ENCODE assay signal across 25 cellular contexts in genomic region chr4:18342847-18343246, GRCh38.
DNase-seq lines count a peak whose midpoint lies in the region; ATAC-seq and TF ChIP-seq lines count a peak whose summit lies in the region.
"Had no signal": no experiment of that assay in that cellular context is flagged by ENCODE, and none has a peak within 500 bp of the region (broad histone marks: within the 10 kb centered on the region; RNA-seq: fewer than 3 reads in every experiment).

No MANE protein-coding gene starts in this region.

- no peaks in the 10 kb centered on the region for H3K36me3 Mint-ChIP-seq in activated CD4-positive, alpha-beta T cell treated with anti-CD3 and anti-CD28 coated beads for 36 hours (ENCODE audit: low read depth)
- H3K36me3 Mint-ChIP-seq: CD14-positive monocyte; CD4-positive, alpha-beta memory T cell; CD4-positive, CD25-positive, alpha-beta regulatory T cell; CD8-positive, alpha-beta memory T cell had no signal

- no peak for TF ChIP-seq CTCF in WERI-Rb-1 (IDR thresholded peaks at IDR 0.05; ENCODE audit: low read depth, low read length)

- CTCF ChIA-PET in activated CD4-positive, alpha-beta T cell treated with anti-CD3 and anti-CD28 coated beads for 36 hours (lab: Charles Lee) = interaction anchor here (0.5 kb wide), 1 partner anchor 299 kb away, joined by 3 read pairs; no protein-coding TSS in a partner anchor

- peaks cover 1% of the 10 kb centered on the region for H3K79me1 ChIP-seq in neuronal stem cell (ENCODE audit: low read depth, low read length)

- no peaks in the 10 kb centered on the region for H3K36me3 ChIP-seq in SJCRH30
- H3K36me3 ChIP-seq in WERI-Rb-1 = no peaks in the 10 kb centered on the region
- no peaks in the 10 kb centered on the region for H3K36me3 ChIP-seq in neuronal stem cell (replicated peaks in 1 of 2; ENCODE audit: control insufficient read depth in 2 of 2, insufficient read depth in 2 of 2, low read length in 2 of 2)
- H3K36me3 ChIP-seq: BE2C, BLaER1 had no signal

- intact Hi-C loops in activated CD4-positive, alpha-beta T cell treated with anti-CD3 and anti-CD28 coated beads for 36 hours (cut with DNase I, micrococcal nuclease) = no loop called here

- H4K8ac ChIP-seq in neuronal stem cell (ENCODE audit: low read depth, low read length) = no peak overlapping the region

- POLR2A ChIA-PET in activated CD4-positive, alpha-beta T cell treated with anti-CD3 and anti-CD28 coated beads for 36 hours (lab: Charles Lee) = no interaction called here

- H3K27me3 ChIP-seq in SJCRH30 (no peaks in the 10 kb centered on the region), WERI-Rb-1 (ENCODE audit: insufficient read depth, low read depth, severe bottlenecking) (no peaks in the 10 kb centered on the region), neuronal stem cell (ENCODE audit: control insufficient read depth in 3 of 3, insufficient read depth in 3 of 3, low read depth in 1 of 3, low read length in 3 of 3) (no peaks in the 10 kb centered on the region)
- H3K27me3 ChIP-seq: BE2C, BLaER1 had no signal

- H3K14ac ChIP-seq in neuronal stem cell (ENCODE audit: low read length) = peak overlapping the region; percentile 17

- no peak for ATAC-seq in activated CD4-positive, alpha-beta T cell treated with anti-CD3 and anti-CD28 coated beads for 36 hours
- no peak for ATAC-seq in GM21619 (IDR thresholded peaks at IDR 0.05; ENCODE audit: unreplicated experiment)

- H3K4me2 ChIP-seq in neuronal stem cell (ENCODE audit: insufficient read depth, low read length, poor library complexity, severe bottlenecking) = no peak overlapping the region
- H3K4me2 ChIP-seq: BLaER1 had no signal

- no peak overlapping the region for H3K23ac ChIP-seq in neuronal stem cell (ENCODE audit: low read depth, low read length, poor library complexity)

- H3K4me3 ChIP-seq in SJCRH30 (no peak overlapping the region), WERI-Rb-1 (ENCODE audit: low read depth, low read length) (no peak overlapping the region), neuronal stem cell (ENCODE audit: low read length in 2 of 2) (no peak overlapping the region)
- H3K4me3 ChIP-seq: BLaER1 had no signal

- H3K4me1 ChIP-seq in SJCRH30 (no peaks in the 10 kb centered on the region), neuronal stem cell (ENCODE audit: control insufficient read depth in 2 of 2, insufficient read depth in 1 of 2, low read depth in 1 of 2, low read length in 2 of 2) (no peaks in the 10 kb centered on the region)
- H3K4me1 ChIP-seq: BE2C, BLaER1 had no signal

- peak overlapping the region; percentile 83 for H2AK5ac ChIP-seq in neuronal stem cell (ENCODE audit: low read depth, low read length)

- DNase-seq in NCI-H524 (lab: John Stamatoyannopoulos, UW) (peak; percentile 11 to 62), NCI-H524 treated with DMSO at 0.1 percent for 48 hours (lab: John Stamatoyannopoulos, UW) (no peak), SJCRH30 (peak; percentile 26 to 35), WERI-Rb-1 (peak; percentile 18), neuronal stem cell (ENCODE audit: low spot score) (no peak), GDM1 (lab: John Stamatoyannopoulos, UW) (no peak)
- no peak for DNase-seq in activated CD4-positive, alpha-beta T cell treated with anti-CD3 and anti-CD28 coated beads for 36 hours
- DNase-seq: 8988T; ACHN; BE2C; C1 segment of cervical spinal cord; CD4-positive, alpha-beta memory T cell; CD4-positive, CD25-positive, alpha-beta regulatory T cell; CD8-positive, alpha-beta memory T cell; COR-L47; DMS 273 treated with DMSO at 0.1 percent for 48 hours; DMS153; DMS53; DMS79; DND-41; EL; GF-D8 had no signal

- peak overlapping the region; percentile 84 for H2BK5ac ChIP-seq in neuronal stem cell (ENCODE audit: low read length)

- H3K27ac ChIP-seq in SJCRH30 (no peak overlapping the region), WERI-Rb-1 (no peak overlapping the region), neuronal stem cell (replicated peaks; ENCODE audit: low read length) (no peak overlapping the region)
- H3K27ac ChIP-seq: BLaER1 had no signal

- peaks cover 5% of the 10 kb centered on the region for H3K9me3 Mint-ChIP-seq in activated CD4-positive, alpha-beta T cell treated with anti-CD3 and anti-CD28 coated beads for 36 hours (ENCODE audit: low read depth)

- no peak overlapping the region for H4K91ac ChIP-seq in neuronal stem cell (ENCODE audit: low read depth, low read length, poor library complexity)

- no peak overlapping the region for H2BK120ac ChIP-seq in neuronal stem cell (ENCODE audit: low read depth, low read length)

- H2BK12ac ChIP-seq in neuronal stem cell (ENCODE audit: low read length) = no peak overlapping the region

- H3K4me1 Mint-ChIP-seq in activated CD4-positive, alpha-beta T cell treated with anti-CD3 and anti-CD28 coated beads for 36 hours = no peaks in the 10 kb centered on the region
- H3K4me1 Mint-ChIP-seq: CD14-positive monocyte; CD4-positive, alpha-beta memory T cell; CD4-positive, CD25-positive, alpha-beta regulatory T cell; CD8-positive, alpha-beta memory T cell had no signal

- peaks cover 2% of the 10 kb centered on the region for H3K27me3 Mint-ChIP-seq in activated CD4-positive, alpha-beta T cell treated with anti-CD3 and anti-CD28 coated beads for 36 hours
- H3K27me3 Mint-ChIP-seq: CD4-positive, CD25-positive, alpha-beta regulatory T cell had no signal

- no peak overlapping the region for H3K27ac Mint-ChIP-seq in activated CD4-positive, alpha-beta T cell treated with anti-CD3 and anti-CD28 coated beads for 36 hours
- H3K27ac Mint-ChIP-seq: CD14-positive monocyte; CD4-positive, alpha-beta memory T cell; CD4-positive, CD25-positive, alpha-beta regulatory T cell; CD8-positive, alpha-beta memory T cell had no signal

- no peaks in the 10 kb centered on the region for H3K9me3 ChIP-seq in SJCRH30 (replicated peaks)
- H3K9me3 ChIP-seq in WERI-Rb-1 (ENCODE audit: severe bottlenecking) = no peaks in the 10 kb centered on the region
- no peaks in the 10 kb centered on the region for H3K9me3 ChIP-seq in neuronal stem cell (replicated peaks in 1 of 2; ENCODE audit: control insufficient read depth in 2 of 2, insufficient read depth in 1 of 2, low read depth in 1 of 2, low read length in 2 of 2)
- H3K9me3 ChIP-seq: BE2C had no signal

- H3K18ac ChIP-seq in neuronal stem cell (ENCODE audit: low read length) = peak overlapping the region; percentile 35

- peak overlapping the region; percentile 2 for H3K9ac ChIP-seq in neuronal stem cell (ENCODE audit: low read depth, low read length, poor library complexity)
- H3K9ac ChIP-seq: BLaER1 had no signal

- H3K4me3 Mint-ChIP-seq in activated CD4-positive, alpha-beta T cell treated with anti-CD3 and anti-CD28 coated beads for 36 hours = no peak overlapping the region
- H3K4me3 Mint-ChIP-seq: CD14-positive monocyte; CD4-positive, alpha-beta memory T cell; CD4-positive, CD25-positive, alpha-beta regulatory T cell; CD8-positive, alpha-beta memory T cell had no signal

- H2BK15ac ChIP-seq in neuronal stem cell (ENCODE audit: low read length) = no peak overlapping the region

- H3K4ac ChIP-seq in neuronal stem cell (ENCODE audit: low read length) = no peak overlapping the region

- no CpG with 5 or more reads among the region's 4 CpGs for WGBS in neuronal stem cell (ENCODE audit: extremely low coverage in 2 of 2, insufficient read length in 2 of 2, insufficient replicate concordance in 1 of 2), 2 donors

- H2AFZ ChIP-seq in neuronal stem cell (ENCODE audit: low read length) = no peak overlapping the region

Comparison
In these comparisons a context has a peak if more than half of its experiments do, and no peak if none do; other contexts are left out.
1. DNase-seq: peak in NCI-H524 (2 of 2), SJCRH30 (2 of 2) and WERI-Rb-1 (single experiment); none in NCI-H524 treated with DMSO at 0.1 percent for 48 hours (single experiment), neuronal stem cell (single experiment), activated CD4-positive, alpha-beta T cell treated with anti-CD3 and anti-CD28 coated beads for 36 hours (single experiment) and GDM1 (single experiment).